ENCODE assay signal across 7 cellular contexts in genomic region chr19:11420894-11421606, GRCh38. TPM values are rescaled to one million over a fixed set of nuclear protein-coding genes. Genes with fewer than 3 reads are reported as not detected.
DNase-seq lines count a peak whose midpoint lies in the region; ATAC-seq and TF ChIP-seq lines count a peak whose summit lies in the region.
"Had no signal": no experiment of that assay in that cellular context is flagged by ENCODE, and none has a peak within 500 bp of the region (broad histone marks: within the 10 kb centered on the region; RNA-seq: fewer than 3 reads in every experiment).

No MANE protein-coding gene starts in this region.

- H3K4me3 Mint-ChIP-seq in CD8-positive, alpha-beta memory T cell: peak overlapping the region; percentile 43 to 88 (median 79)
- peak overlapping the region; percentile 80 for H3K4me3 Mint-ChIP-seq in activated naive CD8-positive, alpha-beta T cell treated with anti-CD3 and anti-CD28 coated beads, Interleukin-2, amount 10 ng/mL, durations not matched to agents 7 days and 5 days

- peaks cover 37% of the 10 kb centered on the region for H3K4me1 ChIP-seq in CD8-positive, alpha-beta memory T cell (ENCODE audit: insufficient read depth, low read length)
- peaks cover 35% of the 10 kb centered on the region for H3K4me1 ChIP-seq in mucosa of stomach (ENCODE audit: control insufficient read depth, insufficient read depth, low read length)

- H3K36me3 ChIP-seq in CD8-positive, alpha-beta memory T cell (ENCODE audit: insufficient read depth, low read length): no peaks in the 10 kb centered on the region
- no peaks in the 10 kb centered on the region for H3K36me3 ChIP-seq in mucosa of stomach (ENCODE audit: control insufficient read depth, insufficient read depth, low read length)

- DNase-seq in CD8-positive, alpha-beta memory T cell: peak in 1 of 5 donors; percentile 21
- DNase-seq in activated naive CD8-positive, alpha-beta T cell treated with anti-CD3 and anti-CD28 coated beads, Interleukin-2, amount 10 ng/mL, durations not matched to agents 7 days and 5 days: no peak
- DNase-seq in cerebellar cortex (ENCODE audit: low spot score): no peak
- DNase-seq in GM10248 (ENCODE audit: extremely low spot score): no peak
- no peak for DNase-seq in HEK293T (ENCODE audit: extremely low spot score)

- peak overlapping the region; percentile 50 for H3K9ac ChIP-seq in mucosa of stomach (ENCODE audit: low read length)

- H3K4me1 Mint-ChIP-seq in CD8-positive, alpha-beta memory T cell: peaks cover 32 to 51% (median 37%) of the 10 kb centered on the region in 3 donors
- peaks cover 34% of the 10 kb centered on the region for H3K4me1 Mint-ChIP-seq in activated naive CD8-positive, alpha-beta T cell treated with anti-CD3 and anti-CD28 coated beads, Interleukin-2, amount 10 ng/mL, durations not matched to agents 7 days and 5 days

- no peak for ATAC-seq in activated naive CD8-positive, alpha-beta T cell treated with anti-CD3 and anti-CD28 coated beads, Interleukin-2, amount 10 ng/mL, durations not matched to agents 7 days and 5 days (ENCODE audit: low read depth)

- no peaks in the 10 kb centered on the region for H3K9me3 ChIP-seq in CD8-positive, alpha-beta memory T cell (ENCODE audit: low read length)
- H3K9me3 ChIP-seq in mucosa of stomach (ENCODE audit: control insufficient read depth, low read length): no peaks in the 10 kb centered on the region

- H3K27me3 Mint-ChIP-seq in CD8-positive, alpha-beta memory T cell: peaks cover 46 to 63% of the 10 kb centered on the region in 2 donors
- H3K27me3 Mint-ChIP-seq in activated naive CD8-positive, alpha-beta T cell treated with anti-CD3 and anti-CD28 coated beads, Interleukin-2, amount 10 ng/mL, durations not matched to agents 7 days and 5 days: peaks cover 76% of the 10 kb centered on the region

- peaks cover 36% of the 10 kb centered on the region for H3K27me3 ChIP-seq in CD8-positive, alpha-beta memory T cell (ENCODE audit: insufficient read depth, low read length, poor library complexity, severe bottlenecking)
- H3K27me3 ChIP-seq in mucosa of stomach (ENCODE audit: control insufficient read depth, insufficient read depth, low read length): peaks cover 53% of the 10 kb centered on the region

- no peaks in the 10 kb centered on the region for H3K36me3 Mint-ChIP-seq in CD8-positive, alpha-beta memory T cell
- H3K36me3 Mint-ChIP-seq in activated naive CD8-positive, alpha-beta T cell treated with anti-CD3 and anti-CD28 coated beads, Interleukin-2, amount 10 ng/mL, durations not matched to agents 7 days and 5 days: no peaks in the 10 kb centered on the region

- POLR2A ChIA-PET in CD8-positive, alpha-beta memory T cell (lab: Charles Lee): interaction anchor here (0.6 to 0.7 kb wide), 2 partner anchors 38 to 1638 kb away, joined by 3 read pairs; no protein-coding TSS in a partner anchor
- POLR2A ChIA-PET in activated naive CD8-positive, alpha-beta T cell treated with anti-CD3 and anti-CD28 coated beads, Interleukin-2, amount 10 ng/mL, durations not matched to agents 7 days and 5 days (lab: Charles Lee): interaction anchor here (0.6 to 1.8 kb wide), 4 partner anchors 8 to 45 kb away, joined by 3 to 15 read pairs (median 4); partner anchors contain the start of gene SWSAP1
- POLR2A ChIA-PET in GM10248 (lab: Yijun Ruan, JAX): interaction anchor here (0.9 kb wide), 1 partner anchor 368 kb away, joined by 3 read pairs; no protein-coding TSS in a partner anchor
- POLR2A ChIA-PET in HEK293T (lab: Yijun Ruan, JAX): interaction anchor here (0.8 to 1.1 kb wide), 2 partner anchors 14 to 38 kb away, joined by 3 to 6 read pairs; partner anchors contain the start of genes ODAD3 and PRKCSH

- H3K4me3 ChIP-seq in CD8-positive, alpha-beta memory T cell (ENCODE audit: low read length): no peak overlapping the region
- no peak overlapping the region for H3K4me3 ChIP-seq in mucosa of stomach (ENCODE audit: low read length)

- H3K27ac ChIP-seq in CD8-positive, alpha-beta memory T cell (ENCODE audit: low read depth, low read length): no peak overlapping the region

- TF ChIP-seq CTCF in GM10248 (IDR thresholded peaks at IDR 0.05; ENCODE audit: control extremely low read depth, extremely low read depth, low read depth, missing control alignments): no peak

- H3K9me3 Mint-ChIP-seq in CD8-positive, alpha-beta memory T cell: no peaks in the 10 kb centered on the region
- H3K9me3 Mint-ChIP-seq in activated naive CD8-positive, alpha-beta T cell treated with anti-CD3 and anti-CD28 coated beads, Interleukin-2, amount 10 ng/mL, durations not matched to agents 7 days and 5 days: no peaks in the 10 kb centered on the region

- CTCF ChIA-PET in CD8-positive, alpha-beta memory T cell (lab: Charles Lee): interaction anchor here (0.7 to 2.0 kb wide), 4 partner anchors 14 to 47 kb away, joined by 3 to 10 read pairs (median 4); partner anchors contain the start of genes ODAD3, PRKCSH and SWSAP1
- CTCF ChIA-PET in GM10248 (lab: Yijun Ruan, JAX): interaction anchor here (0.8 to 7.4 kb wide), 6 partner anchors 13 to 295 kb away, joined by 3 to 50 read pairs (median 3); partner anchors contain the start of genes ODAD3, PRKCSH and SWSAP1
- CTCF ChIA-PET in HEK293T (lab: Yijun Ruan, JAX): interaction anchor here (0.6 to 1.3 kb wide), 3 partner anchors 14 to 40 kb away, joined by 3 to 7 read pairs (median 4); partner anchors contain the start of genes EPOR and PRKCSH

- H3K27ac Mint-ChIP-seq in CD8-positive, alpha-beta memory T cell: peak overlapping the region in 2 of 8 donors; percentile 9 to 47
- H3K27ac Mint-ChIP-seq in activated naive CD8-positive, alpha-beta T cell treated with anti-CD3 and anti-CD28 coated beads, Interleukin-2, amount 10 ng/mL, durations not matched to agents 7 days and 5 days: peak overlapping the region; percentile 42

TF ChIP-seq in HEK293T, 16 proteins besides CTCF, POLR2A, EP300 and RAD21:
- TF ChIP-seq HDGF (IDR thresholded peaks at IDR 0.05; ENCODE audit: borderline replicate concordance): no peak

RNA-seq across cellular contexts. Expression of gene RGL3, which starts 1.9 kb away (rescaled TPM):
- total RNA-seq in CD8-positive, alpha-beta memory T cell: not detected
- not detected for polyA plus RNA-seq in CD8-positive, alpha-beta memory T cell
- not detected for total RNA-seq in activated naive CD8-positive, alpha-beta T cell treated with anti-CD3 and anti-CD28 coated beads, Interleukin-2, amount 10 ng/mL, durations not matched to agents 7 days and 5 days

RNA-seq across cellular contexts. Expression of gene ODAD3, which starts 13.9 kb away (rescaled TPM):
- total RNA-seq in CD8-positive, alpha-beta memory T cell: under 1 TPM; 0.11 to 0.24 TPM
- not detected for polyA plus RNA-seq in CD8-positive, alpha-beta memory T cell
- total RNA-seq in activated naive CD8-positive, alpha-beta T cell treated with anti-CD3 and anti-CD28 coated beads, Interleukin-2, amount 10 ng/mL, durations not matched to agents 7 days and 5 days: not detected
- total RNA-seq: lung microvascular endothelial cell had no signal

RNA-seq across cellular contexts. Expression of gene PRKCSH, which starts 14.4 kb away (rescaled TPM):
- 100 to 1,000 TPM; 262 to 272 TPM for total RNA-seq in CD8-positive, alpha-beta memory T cell
- 60.7 TPM for polyA plus RNA-seq in CD8-positive, alpha-beta memory T cell
- 100 to 1,000 TPM; 297 to 310 TPM for total RNA-seq in activated naive CD8-positive, alpha-beta T cell treated with anti-CD3 and anti-CD28 coated beads, Interleukin-2, amount 10 ng/mL, durations not matched to agents 7 days and 5 days

RNA-seq across cellular contexts. Expression of gene EPOR, which starts 36.9 kb away (rescaled TPM):
- 1 to 10 TPM; 3.4 to 3.6 TPM for total RNA-seq in CD8-positive, alpha-beta memory T cell
- polyA plus RNA-seq in CD8-positive, alpha-beta memory T cell: 8.0 TPM
- total RNA-seq in activated naive CD8-positive, alpha-beta T cell treated with anti-CD3 and anti-CD28 coated beads, Interleukin-2, amount 10 ng/mL, durations not matched to agents 7 days and 5 days: 1 to 10 TPM; 8.3 to 8.8 TPM

RNA-seq across cellular contexts. Expression of gene SWSAP1, which starts 46.6 kb away (rescaled TPM):
- total RNA-seq in CD8-positive, alpha-beta memory T cell: 1 to 10 TPM; 2.1 to 2.2 TPM
- 7.0 TPM for polyA plus RNA-seq in CD8-positive, alpha-beta memory T cell
- 1 to 10 TPM; 3.0 to 3.3 TPM for total RNA-seq in activated naive CD8-positive, alpha-beta T cell treated with anti-CD3 and anti-CD28 coated beads, Interleukin-2, amount 10 ng/mL, durations not matched to agents 7 days and 5 days
